In the genomic region with DNA sequence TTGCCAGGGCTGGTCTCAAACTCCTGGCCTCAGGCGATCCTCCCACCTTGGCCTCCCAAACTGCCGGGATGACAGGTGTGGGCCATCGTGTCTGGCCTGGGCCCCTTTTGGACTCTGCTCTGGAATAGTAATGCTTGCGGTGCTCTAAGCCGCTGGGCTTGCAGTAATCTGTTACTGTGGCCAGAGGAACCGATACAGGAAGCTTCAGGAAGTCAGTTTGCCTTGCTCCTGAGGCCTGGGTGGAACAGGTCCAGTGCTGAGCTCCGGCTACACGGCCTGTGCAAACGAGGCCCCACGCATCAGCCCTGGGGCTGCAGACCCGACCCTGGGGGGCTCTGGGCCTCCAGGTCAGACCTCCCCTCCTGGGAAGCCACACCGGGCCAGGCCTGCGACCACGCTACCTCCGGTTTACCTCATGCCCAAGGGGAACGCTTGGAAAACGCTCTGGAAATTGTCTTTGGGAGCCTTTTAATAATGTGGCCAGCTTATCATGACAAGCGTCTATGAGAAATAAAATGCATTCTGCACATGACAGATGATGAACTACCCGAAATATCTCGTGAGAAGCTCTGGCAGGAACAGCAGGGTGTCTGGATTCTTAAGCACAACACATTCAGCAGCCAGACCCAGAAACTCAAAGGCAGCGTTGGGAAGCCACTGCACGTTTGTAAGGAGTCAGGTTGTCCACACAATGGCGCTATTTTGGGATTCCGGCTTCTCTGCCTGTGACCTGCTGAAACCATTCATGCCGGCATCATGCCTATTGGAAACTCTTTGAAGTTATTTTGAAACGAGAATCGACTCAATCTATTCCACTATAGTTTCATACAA, we compare ENCODE assay signal across 9 cellular contexts.
A peak's percentile ranks its signal among the peaks of the same experiment; 100 is the strongest.
DNase-seq lines count a peak whose midpoint lies in the region; ATAC-seq lines count a peak whose summit lies in the region.
"Had no signal": no experiment of that assay in that cellular context is flagged by ENCODE, and none has a peak within 500 bp of the region (broad histone marks: within the 10 kb centered on the region; RNA-seq: fewer than 3 reads in every experiment).

No MANE protein-coding gene starts in this region.

- intact Hi-C loops in dendritic cell treated with granulocyte-macrophage colony-stimulating factor and Interleukin-4, amounts not matched to agents 40 ng/mL and 50 ng/mL, for 4 days (cut with micrococcal nuclease) = no loop called here

- H3K4me1 ChIP-seq in mucosa of stomach (ENCODE audit: control insufficient read depth, insufficient read depth, low read length) = peaks cover 18% of the 10 kb centered on the region

- no peak overlapping the region for H3K4me3 ChIP-seq in mucosa of stomach (ENCODE audit: low read length)

- peak overlapping the region; percentile 83 for H3K27ac Mint-ChIP-seq in dendritic cell treated with granulocyte-macrophage colony-stimulating factor and Interleukin-4, amounts not matched to agents 40 ng/mL and 50 ng/mL, for 4 days
- H3K27ac Mint-ChIP-seq: activated naive CD4-positive, alpha-beta T cell treated with anti-CD3 and anti-CD28 coated beads, Interleukin-2, amount 50 U/mL, for 24 hours had no signal

- H3K27me3 ChIP-seq in mucosa of stomach (ENCODE audit: control insufficient read depth, insufficient read depth, low read length) = peaks cover 13% of the 10 kb centered on the region

- H3K9ac ChIP-seq in mucosa of stomach (ENCODE audit: low read length) = peak overlapping the region; percentile 3

- DNase-seq in COLO829 (ENCODE audit: low spot score) = peak; percentile 53
- peak; percentile 85 for DNase-seq in MV-4-11 (lab: John Stamatoyannopoulos, UW)
- DNase-seq in NCI-H2081 treated with DMSO at 0.1 percent for 48 hours (lab: John Stamatoyannopoulos, UW) = no peak
- no peak for DNase-seq in 8988T
- no peak for DNase-seq in activated CD4-positive, CD25-positive, alpha-beta regulatory T cell treated with anti-CD3 and anti-CD28 coated beads, Interleukin-2, amount 50 U/mL, for 72 hours

- H3K36me3 ChIP-seq in mucosa of stomach (ENCODE audit: control insufficient read depth, insufficient read depth, low read length) = no peaks in the 10 kb centered on the region

- ATAC-seq in GM18511 (IDR thresholded peaks at IDR 0.05; ENCODE audit: unreplicated experiment) = no peak

- H3K36me3 Mint-ChIP-seq in dendritic cell treated with granulocyte-macrophage colony-stimulating factor and Interleukin-4, amounts not matched to agents 40 ng/mL and 50 ng/mL, for 4 days (ENCODE audit: low read depth) = peaks cover 36% of the 10 kb centered on the region
- H3K36me3 Mint-ChIP-seq: activated naive CD4-positive, alpha-beta T cell treated with anti-CD3 and anti-CD28 coated beads, Interleukin-2, amount 50 U/mL, for 24 hours had no signal

- H3K9me3 ChIP-seq in mucosa of stomach (ENCODE audit: control insufficient read depth, low read length) = no peaks in the 10 kb centered on the region

- H3K4me3 Mint-ChIP-seq in dendritic cell treated with granulocyte-macrophage colony-stimulating factor and Interleukin-4, amounts not matched to agents 40 ng/mL and 50 ng/mL, for 4 days = peak overlapping the region; percentile 51
- H3K4me3 Mint-ChIP-seq: activated naive CD4-positive, alpha-beta T cell treated with anti-CD3 and anti-CD28 coated beads, Interleukin-2, amount 50 U/mL, for 24 hours had no signal

- peaks cover 87% of the 10 kb centered on the region for H3K4me1 Mint-ChIP-seq in dendritic cell treated with granulocyte-macrophage colony-stimulating factor and Interleukin-4, amounts not matched to agents 40 ng/mL and 50 ng/mL, for 4 days (ENCODE audit: low read depth)

- H3K9me3 Mint-ChIP-seq in dendritic cell treated with granulocyte-macrophage colony-stimulating factor and Interleukin-4, amounts not matched to agents 40 ng/mL and 50 ng/mL, for 4 days = no peaks in the 10 kb centered on the region
- H3K9me3 Mint-ChIP-seq: activated naive CD4-positive, alpha-beta T cell treated with anti-CD3 and anti-CD28 coated beads, Interleukin-2, amount 50 U/mL, for 24 hours had no signal

- H3K27me3 Mint-ChIP-seq in dendritic cell treated with granulocyte-macrophage colony-stimulating factor and Interleukin-4, amounts not matched to agents 40 ng/mL and 50 ng/mL, for 4 days = peaks cover 25% of the 10 kb centered on the region
- H3K27me3 Mint-ChIP-seq: activated naive CD4-positive, alpha-beta T cell treated with anti-CD3 and anti-CD28 coated beads, Interleukin-2, amount 50 U/mL, for 24 hours had no signal

Comparison
In these comparisons a context has a peak if more than half of its experiments do, and no peak if none do; other contexts are left out.
1. DNase-seq: peak in COLO829 (single experiment) and MV-4-11 (single experiment); none in NCI-H2081 treated with DMSO at 0.1 percent for 48 hours (single experiment), 8988T (single experiment) and activated CD4-positive, CD25-positive, alpha-beta regulatory T cell treated with anti-CD3 and anti-CD28 coated beads, Interleukin-2, amount 50 U/mL, for 72 hours (single experiment).